ENCODE assay signal across 1 cellular context in genomic region chr2:12884713-12885282, GRCh38.
TF ChIP-seq lines count a peak whose summit lies in the region.

No MANE protein-coding gene starts in this region.

TF ChIP-seq in IMR-90, 13 proteins besides CTCF, POLR2A, EP300 and RAD21:
- TF ChIP-seq MAZ (IDR thresholded peaks at IDR 0.05; ENCODE audit: borderline replicate concordance, low read depth, low read length) (no peak), ELK1 (IDR thresholded peaks at IDR 0.05; ENCODE audit: borderline replicate concordance, low read depth, low read length) (no peak), FOS (IDR thresholded peaks at IDR 0.05; ENCODE audit: low read depth, low read length) (no peak), BHLHE40 (IDR thresholded peaks at IDR 0.05; ENCODE audit: low read depth, low read length) (no peak), RCOR1 (IDR thresholded peaks at IDR 0.05; ENCODE audit: insufficient replicate concordance, low read length) (no peak), MAFK (IDR thresholded peaks at IDR 0.05; ENCODE audit: low read depth, low read length) (no peak), RFX5 (IDR thresholded peaks at IDR 0.05; ENCODE audit: low read depth, low read length) (no peak), NFE2L2 (IDR thresholded peaks at IDR 0.05; ENCODE audit: low read depth, low read length) (no peak), CEBPB (IDR thresholded peaks at IDR 0.05; ENCODE audit: low read depth, low read length) (no peak), USF2 (IDR thresholded peaks at IDR 0.05; ENCODE audit: low read depth, low read length) (no peak), SMC3 (IDR thresholded peaks at IDR 0.05; ENCODE audit: low read depth, low read length) (no peak), MXI1 (IDR thresholded peaks at IDR 0.05; ENCODE audit: borderline replicate concordance, low read depth, low read length) (no peak), CHD1 (IDR thresholded peaks at IDR 0.05; ENCODE audit: low read depth, low read length) (no peak)
